Comparison of ENCODE assay signal across 2 cellular contexts in genomic region chr21:41605934-41606285, GRCh38.
TF ChIP-seq lines count a peak whose summit lies in the region.

No MANE protein-coding gene starts in this region.

TF ChIP-seq in IMR-90, 13 proteins besides CTCF, POLR2A, EP300 and RAD21:
- TF ChIP-seq ELK1 (IDR thresholded peaks at IDR 0.05; ENCODE audit: borderline replicate concordance, low read depth, low read length) = no peak
- TF ChIP-seq CHD1 (IDR thresholded peaks at IDR 0.05; ENCODE audit: low read depth, low read length) = no peak
- no peak for TF ChIP-seq SMC3 (IDR thresholded peaks at IDR 0.05; ENCODE audit: low read depth, low read length)
- no peak for TF ChIP-seq USF2 (IDR thresholded peaks at IDR 0.05; ENCODE audit: low read depth, low read length)

TF ChIP-seq in SK-N-SH, 30 proteins besides CTCF, POLR2A, EP300 and RAD21 (continued from another document):
- TF ChIP-seq EZH2phosphoT487 (IDR thresholded peaks at IDR 0.05; ENCODE audit: borderline replicate concordance, low read depth) = no peak
- TF ChIP-seq FOXJ3 (CRISPR knock-in tag; IDR thresholded peaks at IDR 0.05) = no peak
- no peak for TF ChIP-seq ZBTB33 (IDR thresholded peaks at IDR 0.05; ENCODE audit: borderline replicate concordance, low read depth)
- no peak for TF ChIP-seq NFIC (IDR thresholded peaks at IDR 0.05; ENCODE audit: borderline replicate concordance)
- no peak for TF ChIP-seq TAF1 (IDR thresholded peaks at IDR 0.05; ENCODE audit: borderline replicate concordance, low read depth, low read length)
- no peak for TF ChIP-seq JUND (IDR thresholded peaks at IDR 0.05)
- no peak for TF ChIP-seq ELF1 (IDR thresholded peaks at IDR 0.05)
